8 cellular contexts compared by ENCODE assay signal in the genomic region with DNA sequence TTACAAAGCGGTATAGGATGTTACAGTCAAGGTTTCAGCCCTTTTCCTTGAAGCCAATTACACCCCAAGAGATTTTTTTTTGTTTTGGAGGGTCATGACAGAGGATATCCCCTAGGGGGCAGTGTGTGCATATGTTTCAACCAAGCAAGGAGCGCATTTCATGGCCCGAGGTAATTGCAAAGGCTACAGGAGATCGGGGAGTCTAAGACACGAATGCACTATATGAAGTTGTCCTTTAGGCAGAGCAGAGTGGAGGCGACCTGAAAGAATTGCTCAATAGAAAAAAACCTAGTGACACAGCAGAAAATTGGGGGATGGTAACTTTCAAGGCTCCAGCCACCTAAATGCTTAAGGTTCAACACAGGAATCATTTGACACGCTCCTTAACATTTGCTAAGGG.
A peak's percentile ranks its signal among the peaks of the same experiment; 100 is the strongest.
DNase-seq lines count a peak whose midpoint lies in the region; ATAC-seq and TF ChIP-seq lines count a peak whose summit lies in the region.

No MANE protein-coding gene starts in this region.

- H3K9ac ChIP-seq in SK-N-MC (ENCODE audit: insufficient read length): no peak overlapping the region

- H3K9me3 ChIP-seq in SK-N-MC (ENCODE audit: low read depth, low read length): no peaks in the 10 kb centered on the region

- H3K27ac ChIP-seq in SK-N-MC: no peak overlapping the region

- no peak overlapping the region for H3K4me3 ChIP-seq in SK-N-MC

- intact Hi-C loops in left cardiac atrium (cut with DNase I): loop anchor here in 1 of 2 donors (2.0 to 5.0 kb wide), 2 partner anchors 367 to 1352 kb away; no protein-coding TSS in a partner anchor

- H3K36me3 ChIP-seq in SK-N-MC (ENCODE audit: insufficient read depth, low read length): no peaks in the 10 kb centered on the region

- peak; percentile 72 for DNase-seq in NCI-H1092 treated with DMSO at 0.1 percent for 48 hours (lab: John Stamatoyannopoulos, UW)
- DNase-seq in SK-N-MC (ENCODE audit: low read depth, low spot score): peak; percentile 79
- peak; percentile 49 for DNase-seq in activated naive CD8-positive, alpha-beta T cell treated with anti-CD3 and anti-CD28 coated beads, Interleukin-2, amount 50 U/mL, for 24 hours
- peak; percentile 54 for DNase-seq in left cardiac atrium
- DNase-seq in retina: peak; percentile 87

- H3K27me3 Mint-ChIP-seq in activated naive CD8-positive, alpha-beta T cell treated with anti-CD3 and anti-CD28 coated beads, Interleukin-2, amount 50 U/mL, for 24 hours: peaks cover 3% of the 10 kb centered on the region

- no peaks in the 10 kb centered on the region for H3K4me1 Mint-ChIP-seq in activated naive CD8-positive, alpha-beta T cell treated with anti-CD3 and anti-CD28 coated beads, Interleukin-2, amount 50 U/mL, for 24 hours

- H3K4me3 Mint-ChIP-seq in activated naive CD8-positive, alpha-beta T cell treated with anti-CD3 and anti-CD28 coated beads, Interleukin-2, amount 50 U/mL, for 24 hours: no peak overlapping the region

- H3K27ac Mint-ChIP-seq in activated naive CD8-positive, alpha-beta T cell treated with anti-CD3 and anti-CD28 coated beads, Interleukin-2, amount 50 U/mL, for 24 hours: no peak overlapping the region

- TF ChIP-seq CTCF in GM12874 (IDR thresholded peaks at IDR 0.05; ENCODE audit: insufficient read depth, low read depth, low read length): peak; percentile 68

- no peaks in the 10 kb centered on the region for H3K9me3 Mint-ChIP-seq in activated naive CD8-positive, alpha-beta T cell treated with anti-CD3 and anti-CD28 coated beads, Interleukin-2, amount 50 U/mL, for 24 hours

- H3K36me3 Mint-ChIP-seq in activated naive CD8-positive, alpha-beta T cell treated with anti-CD3 and anti-CD28 coated beads, Interleukin-2, amount 50 U/mL, for 24 hours (ENCODE audit: low read depth): no peaks in the 10 kb centered on the region

- ATAC-seq in HG02588 (IDR thresholded peaks at IDR 0.05; ENCODE audit: unreplicated experiment): peak; percentile 72
- ATAC-seq in activated naive CD8-positive, alpha-beta T cell treated with anti-CD3 and anti-CD28 coated beads, Interleukin-2, amount 50 U/mL, for 24 hours: peak; percentile 70
- peak; percentile 62 to 69 for ATAC-seq in left cardiac atrium
- ATAC-seq in HG03135 (IDR thresholded peaks at IDR 0.05; ENCODE audit: unreplicated experiment): no peak
